In the genomic region with DNA sequence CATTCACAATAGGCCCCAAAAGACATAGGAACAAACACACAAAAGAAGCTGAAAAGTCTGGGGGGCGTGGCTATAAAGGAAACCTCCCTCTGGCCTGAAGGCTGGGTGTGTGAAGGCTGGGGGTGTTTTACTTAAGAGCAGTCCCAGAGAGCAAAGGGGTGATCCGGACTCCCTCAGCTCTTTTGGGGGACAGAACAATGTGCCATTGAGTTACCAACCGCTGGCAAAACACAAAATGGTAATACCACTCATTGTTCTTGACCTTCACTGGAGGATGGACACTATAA, we compare ENCODE assay signal across 20 cellular contexts.
DNase-seq lines count a peak whose midpoint lies in the region; ATAC-seq and TF ChIP-seq lines count a peak whose summit lies in the region.
"Had no signal": no experiment of that assay in that cellular context is flagged by ENCODE, and none has a peak within 500 bp of the region (broad histone marks: within the 10 kb centered on the region; RNA-seq: fewer than 3 reads in every experiment).

No MANE protein-coding gene starts in this region.

- no peak for TF ChIP-seq POLR2A in esophagus muscularis mucosa (IDR thresholded peaks at IDR 0.05; ENCODE audit: low read depth)
- no peak for TF ChIP-seq POLR2A in ovary (IDR thresholded peaks at IDR 0.05)

- H3K27ac ChIP-seq in heart right ventricle = peak overlapping the region in 6 of 10 donors; percentile 33 to 72 (median 54)
- H3K27ac ChIP-seq in esophagus muscularis mucosa (replicated peaks in 1 of 4) = no peak overlapping the region
- peak overlapping the region; percentile 2 to 29 for H3K27ac ChIP-seq in right atrium auricular region
- H3K27ac ChIP-seq in ovary = no peak overlapping the region
- H3K27ac ChIP-seq: GM23248 had no signal

- WGBS in heart right ventricle, 2 donors = 43% methylated on average over 3 of the region's 3 CpGs
- 71% methylated on average over 3 of the region's 3 CpGs for WGBS in esophagus muscularis mucosa
- 60 to 72% (median 68%) methylated on average over 3 of the region's 3 CpGs for WGBS in ovary, 3 donors

- no peak for DNase-seq in heart right ventricle
- no peak for DNase-seq in Right ventricle myocardium inferior (ENCODE audit: missing footprints)
- DNase-seq in esophagus muscularis mucosa (ENCODE audit: extremely low spot score) = peak; percentile 45
- DNase-seq in right atrium auricular region (ENCODE audit: low spot score) = peak; percentile 38
- DNase-seq in ovary = no peak
- DNase-seq: ACHN; BE2C; C1 segment of cervical spinal cord; CD4-positive, CD25-positive, alpha-beta regulatory T cell; CD8-positive, alpha-beta memory T cell; COR-L47; DMS 273 treated with DMSO at 0.1 percent for 48 hours; DMS53; DND-41; EL; GM23248 had no signal

- no peak for TF ChIP-seq EP300 in esophagus muscularis mucosa (IDR thresholded peaks at IDR 0.05)
- no peak for TF ChIP-seq EP300 in ovary (IDR thresholded peaks at IDR 0.05)

- no peaks in the 10 kb centered on the region for H3K36me3 ChIP-seq in heart right ventricle
- no peaks in the 10 kb centered on the region for H3K36me3 ChIP-seq in esophagus muscularis mucosa
- H3K36me3 ChIP-seq in right atrium auricular region = no peaks in the 10 kb centered on the region
- H3K36me3 ChIP-seq in ovary = no peaks in the 10 kb centered on the region
- H3K36me3 ChIP-seq: BE2C, HAP-1 had no signal

- ATAC-seq in heart right ventricle (peak in 3 of 8 donors; percentile 36 to 52 (median 43)), Right ventricle myocardium inferior (no peak), GM18517 (IDR thresholded peaks at IDR 0.05; ENCODE audit: unreplicated experiment) (no peak)
- ATAC-seq: GM12878, HepG2 had no signal

- intact Hi-C loops in heart right ventricle (cut with DNase I) = loop anchor here in 2 of 10 donors (10.0 kb wide), 2 partner anchors 163 to 173 kb away; no protein-coding TSS in a partner anchor
- intact Hi-C loops in Right ventricle myocardium inferior (cut with DNase I) = loop anchor here (10.0 kb wide), 1 partner anchor 163 kb away; no protein-coding TSS in a partner anchor
- intact Hi-C loops in esophagus muscularis mucosa (cut with DNase I) = no loop called here
- intact Hi-C loops in ovary (cut with DNase I) = no loop called here

- H3K27me3 ChIP-seq in heart right ventricle (no peaks in the 10 kb centered on the region), esophagus muscularis mucosa (no peaks in the 10 kb centered on the region), right atrium auricular region (no peaks in the 10 kb centered on the region), ovary (no peaks in the 10 kb centered on the region)

- no peak overlapping the region for H3K4me3 ChIP-seq in heart right ventricle
- H3K4me3 ChIP-seq in esophagus muscularis mucosa = no peak overlapping the region
- no peak overlapping the region for H3K4me3 ChIP-seq in right atrium auricular region
- H3K4me3 ChIP-seq in ovary = no peak overlapping the region
- H3K4me3 ChIP-seq: GM12878, GM23248, HAP-1 had no signal

- H3K9me3 ChIP-seq in heart right ventricle (peaks cover 0 to 3% (median 0%) of the 10 kb centered on the region in 11 donors), esophagus muscularis mucosa (peaks cover 0 to 1% (median 0%) of the 10 kb centered on the region in 4 donors), right atrium auricular region (no peaks in the 10 kb centered on the region), ovary (no peaks in the 10 kb centered on the region)
- H3K9me3 ChIP-seq: BE2C, HAP-1 had no signal

- TF ChIP-seq CTCF in heart right ventricle (IDR thresholded peaks at IDR 0.05) = no peak
- TF ChIP-seq CTCF in esophagus muscularis mucosa (IDR thresholded peaks at IDR 0.05) = no peak
- TF ChIP-seq CTCF in right atrium auricular region (IDR thresholded peaks at IDR 0.05) = no peak
- no peak for TF ChIP-seq CTCF in ovary (IDR thresholded peaks at IDR 0.05)

- H3K4me1 ChIP-seq in heart right ventricle = peaks cover 4 to 47% (median 19%) of the 10 kb centered on the region in 9 donors
- H3K4me1 ChIP-seq in esophagus muscularis mucosa = peaks cover 13 to 24% (median 17%) of the 10 kb centered on the region in 4 donors
- H3K4me1 ChIP-seq in right atrium auricular region = peaks cover 0 to 21% of the 10 kb centered on the region in 2 donors
- no peaks in the 10 kb centered on the region for H3K4me1 ChIP-seq in ovary (ENCODE audit: insufficient read depth)
- H3K4me1 ChIP-seq: BE2C, HAP-1 had no signal

Comparison
In these comparisons a context has a peak if more than half of its experiments do, and no peak if none do; other contexts are left out.
1. DNase-seq: peak in esophagus muscularis mucosa (single experiment) and right atrium auricular region (single experiment); none in heart right ventricle (0 of 2), Right ventricle myocardium inferior (single experiment) and ovary (0 of 5).
2. H3K27ac ChIP-seq: peak in heart right ventricle (6 of 10) and right atrium auricular region (2 of 2); none in esophagus muscularis mucosa (0 of 4) and ovary (0 of 2).